30 cellular contexts compared by ENCODE assay signal in the genomic region with DNA sequence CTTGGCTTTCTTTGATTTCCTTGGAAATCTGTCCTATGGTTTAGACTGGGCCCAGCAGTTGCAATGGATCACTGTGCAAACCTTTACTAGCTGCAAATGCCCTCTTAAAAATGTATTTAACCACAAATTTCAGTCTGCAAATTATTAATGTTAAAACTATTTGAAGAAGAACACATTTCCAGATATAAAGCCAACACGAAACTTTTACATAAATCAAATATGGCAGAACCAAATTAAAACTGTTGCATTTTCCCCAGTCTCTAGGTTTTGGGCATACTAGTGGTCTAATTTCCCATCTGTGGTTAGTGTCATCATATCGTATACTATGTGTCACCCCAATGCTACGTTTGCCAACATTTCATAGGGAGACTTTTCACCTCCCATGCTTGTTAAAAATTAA. TPM values are rescaled to one million over a fixed set of nuclear protein-coding genes. Genes with fewer than 3 reads are reported as not detected.
DNase-seq lines count a peak whose midpoint lies in the region; ATAC-seq and TF ChIP-seq lines count a peak whose summit lies in the region.
"Had no signal": no experiment of that assay in that cellular context is flagged by ENCODE, and none has a peak within 500 bp of the region (broad histone marks: within the 10 kb centered on the region; RNA-seq: fewer than 3 reads in every experiment).

No MANE protein-coding gene starts in this region.

- H3K79me2 ChIP-seq in fibroblast of lung (ENCODE audit: control insufficient read depth, insufficient read depth, low read length): no peaks in the 10 kb centered on the region

- H3K27me3 ChIP-seq in fibroblast of lung (ENCODE audit: control insufficient read depth, insufficient read depth, low read length): no peaks in the 10 kb centered on the region
- H3K27me3 ChIP-seq: Peyer's patch, right atrium auricular region, testis, uterus had no signal

- H2AFZ ChIP-seq in fibroblast of lung (ENCODE audit: low read length): no peak overlapping the region

- peak overlapping the region; percentile 20; the same call in 1 of the 2 replicates for H3K27ac ChIP-seq in SK-N-MC
- no peak overlapping the region for H3K27ac ChIP-seq in fibroblast of lung (ENCODE audit: insufficient read depth, low read length)
- H3K27ac ChIP-seq: A549, lower lobe of right lung, Peyer's patch, testis, uterus had no signal

- H4K20me1 ChIP-seq in fibroblast of lung (ENCODE audit: control insufficient read depth, extremely low read depth, insufficient read depth, low read length): no peaks in the 10 kb centered on the region

- H3K36me3 ChIP-seq in SK-N-MC (ENCODE audit: insufficient read depth, low read length) (peaks cover 20% of the 10 kb centered on the region), fibroblast of lung (ENCODE audit: control insufficient read depth, insufficient read depth, low read length) (no peaks in the 10 kb centered on the region)
- H3K36me3 ChIP-seq: lower lobe of right lung, Peyer's patch, right atrium auricular region, uterus had no signal

- H3K4me1 ChIP-seq in fibroblast of lung (ENCODE audit: control insufficient read depth, extremely low read depth, insufficient read depth, low read length): no peaks in the 10 kb centered on the region
- H3K4me1 ChIP-seq: A549, Peyer's patch, testis, uterus had no signal

- DNase-seq in AG08395 (ENCODE audit: low spot score) (peak; percentile 75), GM04504 (ENCODE audit: low read depth) (peak; percentile 85), SK-N-MC (ENCODE audit: low read depth, low spot score) (no peak), fibroblast of lung (ENCODE audit: low read depth in 2 of 2) (peak; percentile 5 to 71), germinal center (ENCODE audit: low spot score) (no peak), activated gamma-delta T cell (lab: John Stamatoyannopoulos, UW) (no peak)
- DNase-seq: activated B cell treated with CpG ODN at 0.5 μM for 24 hours; activated CD4-positive, alpha-beta T cell treated with anti-CD3 and anti-CD28 coated beads, Interleukin-2, amount 10 ng/mL, durations not matched to agents 7 days and 5 days; activated T-cell treated with anti-CD3 and anti-CD28 coated beads, Interleukin-2, amount 50 U/mL, for 24 hours; C1 segment of cervical spinal cord; Caco-2; DND-41; erythroblast; kidney glomerular epithelial cell; lower lobe of right lung; midbrain; naive B cell; NCI-H1048; NCI-H1694; NCI-H748 treated with DMSO at 0.1 percent for 48 hours; Peyer's patch; posterior cingulate gyrus; SIG-M5; stimulated activated CD4-positive, alpha-beta T cell treated with anti-CD3 and anti-CD28 coated beads, Interleukin-1b, Interleukin-23, amount 100 ng/mL, for 48 hours; testis; uterus had no signal

- H3K4me3 ChIP-seq in SK-N-MC (no peak overlapping the region), fibroblast of lung (replicated peaks in 1 of 4; ENCODE audit: control extremely low read depth in 1 of 4, insufficient read depth in 1 of 4, low read depth in 3 of 4, low read length in 4 of 4) (no peak overlapping the region)
- H3K4me3 ChIP-seq: A549, lower lobe of right lung, Peyer's patch, right atrium auricular region, testis, uterus had no signal

- no peak for TF ChIP-seq CTCF in fibroblast of lung (conservative IDR thresholded peaks at IDR 0.05 in 1 of 2, IDR thresholded peaks at IDR 0.05 in 1 of 2; ENCODE audit: low read depth in 1 of 2, low read length in 2 of 2)

- H3K9ac ChIP-seq in SK-N-MC (ENCODE audit: insufficient read length) (no peak overlapping the region), fibroblast of lung (ENCODE audit: insufficient read depth, low read length) (no peak overlapping the region)

- no peak overlapping the region for H3K4me2 ChIP-seq in fibroblast of lung (ENCODE audit: extremely low read depth, insufficient read depth, low read length)
- H3K4me2 ChIP-seq: A549 had no signal

- H3K9me3 ChIP-seq in SK-N-MC (ENCODE audit: low read depth, low read length) (no peaks in the 10 kb centered on the region), fibroblast of lung (ENCODE audit: control insufficient read depth, insufficient read depth, low read depth, low read length) (no peaks in the 10 kb centered on the region)
- H3K9me3 ChIP-seq: A549, Caco-2, lower lobe of right lung, Peyer's patch, testis, uterus had no signal

- ATAC-seq in GM18520 (IDR thresholded peaks at IDR 0.05; ENCODE audit: unreplicated experiment) (no peak), GM18519 (IDR thresholded peaks at IDR 0.05; ENCODE audit: low FRiP score, unreplicated experiment) (no peak)
- ATAC-seq: A549, lower lobe of right lung had no signal

RNA-seq across cellular contexts. Expression of gene HMCN1, which starts 52.3 kb away (rescaled TPM):
- 6.8 and 12.3 TPM in 2 replicates for total RNA-seq in fibroblast of lung
- 5.6 and 21.0 TPM in 2 replicates for polyA plus RNA-seq in fibroblast of lung
- 2.2 and 9.3 TPM in 2 replicates for polyA plus RNA-seq in fibroblast of lung (2012)
- 21.0 and 37.0 TPM in 2 replicates for polyA minus RNA-seq in fibroblast of lung (ENCODE audit: low replicate concordance)

Comparison
In these comparisons a context has a peak if more than half of its experiments do, and no peak if none do; other contexts are left out.
1. DNase-seq: peak in AG08395 (single experiment), GM04504 (single experiment) and fibroblast of lung (2 of 2); none in SK-N-MC (single experiment), germinal center (single experiment) and activated gamma-delta T cell (single experiment).